Comparison of ENCODE assay signal across 36 cellular contexts in the genomic region with DNA sequence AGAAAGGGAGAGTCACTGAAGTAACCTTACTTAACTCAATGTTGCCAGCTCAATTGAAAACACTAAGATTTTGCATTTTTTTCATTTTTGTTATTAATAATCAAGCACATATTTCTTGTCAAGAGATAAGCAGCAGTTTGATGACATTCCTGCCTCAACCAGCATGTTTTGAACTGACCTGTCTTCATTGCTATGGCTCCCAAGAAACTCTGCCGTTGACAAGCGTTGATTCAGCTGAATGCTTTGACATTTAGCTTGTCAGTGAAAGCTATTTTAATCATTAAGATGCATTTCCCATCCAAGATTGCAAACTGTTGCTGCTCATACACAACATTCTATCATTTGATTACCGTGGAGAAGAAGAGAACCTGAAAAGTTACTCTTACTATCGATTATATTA. TPM values are rescaled to one million over a fixed set of nuclear protein-coding genes. Genes with fewer than 3 reads are reported as not detected.
"Had no signal": no experiment of that assay in that cellular context is flagged by ENCODE, and none has a peak within 500 bp of the region (broad histone marks: within the 10 kb centered on the region; RNA-seq: fewer than 3 reads in every experiment).

No MANE protein-coding gene starts in this region.

- DNase-seq: Karpas-422, MG63, MM.1S, MV-4-11, NCI-H1048, NCI-H1092, NCI-H1092 treated with DMSO at 0.1 percent for 48 hours, NCI-H1105, NCI-H1105 treated with DMSO at 0.1 percent for 48 hours, NCI-H1417, NCI-H1417 treated with DMSO at 0.1 percent for 48 hours, NCI-H1436, NCI-H1436 treated with DMSO at 0.1 percent for 48 hours, NCI-H1694, NCI-H1694 treated with DMSO at 0.1 percent for 48 hours, NCI-H187, NCI-H187 treated with DMSO at 0.1 percent for 48 hours, NCI-H1930, NCI-H2029, NCI-H2029 treated with DMSO at 0.1 percent for 48 hours, NCI-H2081, NCI-H2081 treated with DMSO at 0.1 percent for 48 hours, NCI-H2107, NCI-H2171, NCI-H2171 treated with DMSO at 0.1 percent for 48 hours, NCI-H2227 treated with DMSO at 0.1 percent for 48 hours, NCI-H226, NCI-H345, NCI-H446, NCI-H446 treated with DMSO at 0.1 percent for 48 hours, NCI-H510A, NCI-H510A treated with DMSO at 0.1 percent for 48 hours, NCI-H524 had no signal

- H3K9me3 ChIP-seq: MG63 had no signal

- H3K36me3 ChIP-seq: MG63 had no signal

- H3K4me3 ChIP-seq: MG63 had no signal

- H3K27me3 ChIP-seq: MG63 had no signal

RNA-seq across cellular contexts. Expression of a gene that starts 5.9 kb away (rescaled TPM):
- total RNA-seq: LHCN-M2, MCF 10A, NCI-H460 had no signal
